In the genomic region with DNA sequence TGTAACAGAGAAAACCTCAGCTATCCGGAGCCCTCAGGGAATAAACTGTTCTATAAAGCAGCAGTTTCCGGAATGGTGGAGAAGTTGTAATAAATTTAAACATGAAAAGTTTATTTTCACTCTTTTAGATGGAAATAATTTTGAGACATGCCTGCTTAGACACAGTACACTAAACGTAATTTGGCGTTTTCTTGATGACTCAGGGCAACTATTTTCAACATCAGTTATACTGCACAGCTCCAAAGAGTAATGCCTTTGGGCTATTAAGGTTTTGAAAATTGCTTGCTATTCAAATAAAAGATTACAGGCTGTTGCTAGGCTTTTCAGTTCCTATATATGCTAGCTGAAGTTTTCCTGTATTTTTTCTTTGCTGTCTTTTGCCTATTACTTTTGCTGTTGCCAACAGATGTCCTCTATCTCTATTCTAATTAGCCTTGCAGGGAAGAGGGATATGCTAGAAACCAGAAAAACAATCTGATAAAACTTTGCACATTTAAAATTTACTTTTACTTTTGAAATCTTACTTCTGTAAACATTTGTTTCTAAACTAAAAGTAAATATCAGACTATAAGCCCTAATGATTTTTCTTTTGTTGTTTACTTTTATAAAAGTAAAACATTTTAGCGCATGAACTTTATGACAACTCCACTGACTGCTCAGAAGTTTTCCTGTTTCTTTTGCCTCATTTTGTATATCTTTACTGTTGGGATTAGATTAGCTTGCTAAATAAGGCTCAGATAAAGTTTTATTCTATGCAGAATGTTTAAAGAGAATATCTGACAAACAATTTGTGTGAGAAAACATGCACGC, we compare ENCODE assay signal across 14 cellular contexts.
A peak's percentile ranks its signal among the peaks of the same experiment; 100 is the strongest.
DNase-seq lines count a peak whose midpoint lies in the region; ATAC-seq lines count a peak whose summit lies in the region.
"Had no signal": no experiment of that assay in that cellular context is flagged by ENCODE, and none has a peak within 500 bp of the region (broad histone marks: within the 10 kb centered on the region; RNA-seq: fewer than 3 reads in every experiment).

No MANE protein-coding gene starts in this region.

- DNase-seq in GM23248 = peak; percentile 54
- peak; percentile 54 for DNase-seq in NCI-H748 (lab: John Stamatoyannopoulos, UW; ENCODE audit: unreplicated experiment)
- no peak for DNase-seq in epithelial cell of prostate (ENCODE audit: low read depth, low spot score)
- DNase-seq in non-pigmented ciliary epithelial cell (ENCODE audit: low read depth) = peak; percentile 4
- no peak for DNase-seq in NCI-H446 (lab: John Stamatoyannopoulos, UW)
- no peak for DNase-seq in activated gamma-delta T cell treated with Interleukin-2 at 50 U/mL for 16 hours
- DNase-seq: activated CD4-positive, CD25-positive, alpha-beta regulatory T cell treated with anti-CD3 and anti-CD28 coated beads, Interleukin-2, amount 50 U/mL, for 72 hours; central memory CD4-positive, alpha-beta T cell; DMS 273 treated with DMSO at 0.1 percent for 48 hours; glutamatergic neuron; PC-9 had no signal

- no peak overlapping the region for H3K4me3 ChIP-seq in GM23248
- H3K4me3 ChIP-seq: PC-9 had no signal

- no peaks in the 10 kb centered on the region for H4K20me1 ChIP-seq in GM23248 (ENCODE audit: insufficient read depth)

- 0 out of 2 replicates have a peak, but pooled peaks cover 10% of the 10 kb centered on the region for H3K4me1 ChIP-seq in GM23248 (ENCODE audit: insufficient read depth)

- H3K79me2 ChIP-seq in GM23248 (ENCODE audit: insufficient read depth) = no peaks in the 10 kb centered on the region

- H3K36me3 ChIP-seq in GM23248 (ENCODE audit: low read depth) = peaks cover 16% of the 10 kb centered on the region

- H3K9me2 ChIP-seq in GM23248 (ENCODE audit: insufficient read depth) = no peaks in the 10 kb centered on the region

- no peaks in the 10 kb centered on the region for H3F3A ChIP-seq in GM23248 (ENCODE audit: insufficient read depth)

- H3K9ac ChIP-seq in GM23248 = no peak overlapping the region

- WGBS in GM23248 (ENCODE audit: low coverage in 1 of 2, low lambda C conversion rate in 2 of 2, missing lambda C conversion rate in 2 of 2), 2 experiments = 79 to 86% methylated on average over 6 of the region's 6 CpGs

- no peak for ATAC-seq in HG03469 (IDR thresholded peaks at IDR 0.05; ENCODE audit: unreplicated experiment)
- ATAC-seq in GM19035 (IDR thresholded peaks at IDR 0.05; ENCODE audit: unreplicated experiment) = no peak
- ATAC-seq: sciatic nerve had no signal

- no peak overlapping the region for H2AFZ ChIP-seq in GM23248
- H2AFZ ChIP-seq: PC-9 had no signal

- in situ Hi-C loops in GM23248 (cut with MboI) = no loop called here

- H3K27ac ChIP-seq in GM23248 (no peak overlapping the region), epithelial cell of prostate (peak overlapping the region; percentile 2)
- H3K27ac ChIP-seq: PC-9 had no signal

- no peaks in the 10 kb centered on the region for H3K9me3 ChIP-seq in GM23248 (ENCODE audit: low read depth)

- H3K27me3 ChIP-seq in GM23248 (replicated peaks; ENCODE audit: insufficient read depth) = no peaks in the 10 kb centered on the region

- H3K4me2 ChIP-seq in GM23248 (ENCODE audit: unreplicated experiment) = no peak overlapping the region
- H3K4me2 ChIP-seq: PC-9 had no signal

Comparison
In these comparisons a context has a peak if more than half of its experiments do, and no peak if none do; other contexts are left out.
1. DNase-seq: peak in GM23248 (single experiment), NCI-H748 (single experiment) and non-pigmented ciliary epithelial cell (single experiment); none in epithelial cell of prostate (single experiment), NCI-H446 (0 of 2) and activated gamma-delta T cell treated with Interleukin-2 at 50 U/mL for 16 hours (single experiment).